Comparison of ENCODE assay signal across 14 cellular contexts in the genomic region with DNA sequence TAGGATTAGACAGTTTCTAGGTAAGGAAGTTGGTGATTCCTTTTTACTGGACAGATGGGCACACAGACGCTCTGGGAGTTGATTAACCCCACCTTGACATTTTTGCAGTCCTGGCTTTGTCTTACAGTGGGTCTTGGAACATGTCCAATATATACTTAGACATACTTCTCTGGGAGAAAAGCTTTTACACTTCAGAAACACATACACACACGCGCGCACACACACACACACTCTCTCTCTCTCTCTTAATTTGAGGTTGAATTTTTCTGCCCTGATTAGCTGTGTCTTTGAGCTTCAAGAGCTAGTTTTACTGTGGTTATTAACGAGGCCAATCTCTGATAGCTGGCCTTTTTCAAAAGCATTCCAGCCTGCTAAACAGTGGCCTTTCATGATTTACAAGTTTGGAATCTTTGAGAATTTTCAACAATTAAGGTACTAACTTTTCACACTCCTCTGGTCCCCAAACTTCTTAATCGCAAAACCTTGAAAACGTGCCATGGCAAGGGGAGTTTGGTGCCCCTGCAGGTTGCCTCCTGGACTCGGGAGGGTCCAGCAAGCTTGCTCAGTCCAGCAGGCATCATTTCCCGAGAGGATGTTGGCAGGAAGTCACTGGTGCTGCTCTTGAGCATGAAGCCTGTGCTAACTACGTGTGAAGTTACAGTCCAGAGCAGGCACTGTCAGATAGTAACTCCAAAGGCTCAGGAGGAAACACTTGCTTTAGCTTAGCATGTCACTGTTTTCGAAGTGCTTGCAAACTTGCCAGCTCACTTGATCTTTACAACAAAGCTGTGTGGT.
"Had no signal": no experiment of that assay in that cellular context is flagged by ENCODE, and none has a peak within 500 bp of the region (broad histone marks: within the 10 kb centered on the region; RNA-seq: fewer than 3 reads in every experiment).

No MANE protein-coding gene starts in this region.

- ATAC-seq: effector memory CD8-positive, alpha-beta T cell; upper lobe of right lung had no signal

- H3K27me3 ChIP-seq: breast epithelium, sigmoid colon, stomach, testis, upper lobe of right lung had no signal

- H3K27ac ChIP-seq: breast epithelium, epithelial cell of prostate, stomach, testis, upper lobe of right lung had no signal

- H3K9me3 Mint-ChIP-seq: dendritic cell treated with granulocyte-macrophage colony-stimulating factor and Interleukin-4, amounts not matched to agents 40 ng/mL and 50 ng/mL, for 4 days; nephron progenitor cell had no signal

- H3K4me3 ChIP-seq: breast epithelium, sigmoid colon, stomach, testis, upper lobe of right lung had no signal

- H3K27me3 Mint-ChIP-seq: dendritic cell treated with granulocyte-macrophage colony-stimulating factor and Interleukin-4, amounts not matched to agents 40 ng/mL and 50 ng/mL, for 4 days; effector memory CD8-positive, alpha-beta T cell had no signal

- H3K4me1 ChIP-seq: breast epithelium, stomach, testis, upper lobe of right lung had no signal

- H3K36me3 ChIP-seq: breast epithelium, sigmoid colon, stomach, upper lobe of right lung had no signal

- DNase-seq: activated naive CD4-positive, alpha-beta T cell treated with Interleukin-2 at 50 U/mL for 16 hours; anterior cingulate cortex; cerebellar nuclear complex; effector memory CD8-positive, alpha-beta T cell; kidney glomerular epithelial cell; nephron progenitor cell; sigmoid colon; stimulated activated CD4-positive, alpha-beta T cell treated with anti-CD3 and anti-CD28 coated beads, Interleukin-2, amount 100 ng/mL, for 24 hours; stomach; testis; upper lobe of right lung had no signal

- H3K9me3 ChIP-seq: breast epithelium, sigmoid colon, stomach, testis, upper lobe of right lung had no signal

- H3K27ac Mint-ChIP-seq: dendritic cell treated with granulocyte-macrophage colony-stimulating factor and Interleukin-4, amounts not matched to agents 40 ng/mL and 50 ng/mL, for 4 days; effector memory CD8-positive, alpha-beta T cell; nephron progenitor cell had no signal

- H3K4me3 Mint-ChIP-seq: dendritic cell treated with granulocyte-macrophage colony-stimulating factor and Interleukin-4, amounts not matched to agents 40 ng/mL and 50 ng/mL, for 4 days; effector memory CD8-positive, alpha-beta T cell; nephron progenitor cell had no signal
